In the genomic region with DNA sequence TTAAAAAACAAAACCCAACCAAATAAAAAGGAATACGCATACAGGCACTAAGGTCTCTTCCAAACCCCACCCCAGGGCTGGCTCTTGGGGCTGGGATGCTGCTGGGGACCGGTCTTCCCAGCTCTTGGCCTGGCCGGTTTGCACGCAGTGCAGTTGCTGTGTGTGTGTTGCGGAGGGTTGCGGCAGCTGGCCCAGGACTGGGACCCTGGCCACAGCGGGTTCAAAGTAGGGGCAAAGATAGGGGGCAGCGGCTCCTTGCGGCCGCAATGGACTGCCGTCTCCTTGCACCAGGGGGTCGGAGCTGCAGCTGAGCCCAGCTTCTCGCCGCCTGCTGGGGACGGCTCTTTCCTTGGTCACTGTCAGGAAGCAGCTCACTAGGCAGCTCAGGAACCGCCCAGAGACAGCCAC, we compare ENCODE assay signal across 1 cellular context.
TF ChIP-seq lines count a peak whose summit lies in the region.

No MANE protein-coding gene starts in this region.

TF ChIP-seq in endothelial cell of umbilical vein, 7 proteins besides CTCF, POLR2A, EP300 and RAD21:
- TF ChIP-seq EZH2 (IDR thresholded peaks at IDR 0.05; ENCODE audit: borderline replicate concordance, low read depth, low read length, severe bottlenecking) (peak; percentile 59), MYC (IDR thresholded peaks at IDR 0.05; ENCODE audit: low read depth, low read length) (no peak)
